In genomic region chr7:98286093-98286525, GRCh38 we compare ENCODE assay signal across 9 cellular contexts. TPM values are rescaled to one million over a fixed set of nuclear protein-coding genes. Genes with fewer than 3 reads are reported as not detected.
A peak's percentile ranks its signal among the peaks of the same experiment; 100 is the strongest.
DNase-seq lines count a peak whose midpoint lies in the region; ATAC-seq and TF ChIP-seq lines count a peak whose summit lies in the region.
"Had no signal": no experiment of that assay in that cellular context is flagged by ENCODE, and none has a peak within 500 bp of the region (broad histone marks: within the 10 kb centered on the region; RNA-seq: fewer than 3 reads in every experiment).

No MANE protein-coding gene starts in this region.

- H3K27ac ChIP-seq in fibroblast of lung (ENCODE audit: insufficient read depth, low read length) (peak overlapping the region; percentile 88), neuronal stem cell (replicated peaks; ENCODE audit: low read length) (no peak overlapping the region)

- DNase-seq in CD1c-positive myeloid dendritic cell (ENCODE audit: extremely low spot score) (peak; percentile 92), RPMI7951 (ENCODE audit: low read depth) (peak; percentile 87), fibroblast of lung (ENCODE audit: low read depth in 2 of 2) (peak; percentile 57 to 63), neuronal stem cell (ENCODE audit: low spot score) (no peak), HPDE6-E6E7 (ENCODE audit: extremely low spot score) (no peak), NCI-H128 (lab: John Stamatoyannopoulos, UW; ENCODE audit: unreplicated experiment) (no peak), OCI-M2 (lab: John Stamatoyannopoulos, UW; ENCODE audit: unreplicated experiment) (no peak)
- DNase-seq: cerebellar nuclear complex had no signal

- H2AFZ ChIP-seq in fibroblast of lung (ENCODE audit: low read length) (no peak overlapping the region), neuronal stem cell (ENCODE audit: low read length) (no peak overlapping the region)

- H3K4me1 ChIP-seq in fibroblast of lung (ENCODE audit: control insufficient read depth, extremely low read depth, insufficient read depth, low read length) (peaks cover 25% of the 10 kb centered on the region), neuronal stem cell (ENCODE audit: control insufficient read depth in 2 of 2, insufficient read depth in 1 of 2, low read depth in 1 of 2, low read length in 2 of 2) (peaks cover 20 to 29% of the 10 kb centered on the region in 2 donors)

- H4K8ac ChIP-seq in neuronal stem cell (ENCODE audit: low read depth, low read length) = no peak overlapping the region

- no peaks in the 10 kb centered on the region for H3K27me3 ChIP-seq in fibroblast of lung (ENCODE audit: control insufficient read depth, insufficient read depth, low read length)
- H3K27me3 ChIP-seq in neuronal stem cell (ENCODE audit: control insufficient read depth in 3 of 3, insufficient read depth in 3 of 3, low read depth in 1 of 3, low read length in 3 of 3) = no peaks in the 10 kb centered on the region

- H3K4me2 ChIP-seq in fibroblast of lung (ENCODE audit: extremely low read depth, insufficient read depth, low read length) = peak overlapping the region; percentile 91
- no peak overlapping the region for H3K4me2 ChIP-seq in neuronal stem cell (ENCODE audit: insufficient read depth, low read length, poor library complexity, severe bottlenecking)

- H4K20me1 ChIP-seq in fibroblast of lung (ENCODE audit: control insufficient read depth, extremely low read depth, insufficient read depth, low read length) = no peaks in the 10 kb centered on the region

- ATAC-seq in GM19328 (IDR thresholded peaks at IDR 0.05; ENCODE audit: unreplicated experiment) = no peak

- no peak overlapping the region for H2AK5ac ChIP-seq in neuronal stem cell (ENCODE audit: low read depth, low read length)

- no peak overlapping the region for H4K91ac ChIP-seq in neuronal stem cell (ENCODE audit: low read depth, low read length, poor library complexity)

- no peak overlapping the region for H2BK12ac ChIP-seq in neuronal stem cell (ENCODE audit: low read length)

- no peak overlapping the region for H3K4ac ChIP-seq in neuronal stem cell (ENCODE audit: low read length)

- peaks cover 37% of the 10 kb centered on the region for H3K79me1 ChIP-seq in neuronal stem cell (ENCODE audit: low read depth, low read length)

- H3K4me3 ChIP-seq in fibroblast of lung (replicated peaks in 1 of 4; ENCODE audit: control extremely low read depth in 1 of 4, insufficient read depth in 1 of 4, low read depth in 3 of 4, low read length in 4 of 4) (peak overlapping the region in 2 of 4 experiments; percentile 2 to 98), neuronal stem cell (ENCODE audit: low read length in 2 of 2) (no peak overlapping the region)

- TF ChIP-seq CTCF in fibroblast of lung (conservative IDR thresholded peaks at IDR 0.05 in 1 of 2, IDR thresholded peaks at IDR 0.05 in 1 of 2; ENCODE audit: low read depth in 1 of 2, low read length in 2 of 2) = no peak

- H2BK120ac ChIP-seq in neuronal stem cell (ENCODE audit: low read depth, low read length) = no peak overlapping the region

- H2BK5ac ChIP-seq in neuronal stem cell (ENCODE audit: low read length) = no peak overlapping the region

- whole genome bisulfite sequencing in neuronal stem cell (ENCODE audit: extremely low coverage in 2 of 2, insufficient read length in 2 of 2, insufficient replicate concordance in 1 of 2), 2 donors = no CpG with 5 or more reads among the region's 14 CpGs

- H3K36me3 ChIP-seq in fibroblast of lung (ENCODE audit: control insufficient read depth, insufficient read depth, low read length) (peaks cover 16% of the 10 kb centered on the region), neuronal stem cell (replicated peaks in 1 of 2; ENCODE audit: control insufficient read depth in 2 of 2, insufficient read depth in 2 of 2, low read length in 2 of 2) (peaks cover 6 to 66% of the 10 kb centered on the region in 2 donors)

- peak overlapping the region; percentile 42 for H3K9ac ChIP-seq in fibroblast of lung (ENCODE audit: insufficient read depth, low read length)
- H3K9ac ChIP-seq in neuronal stem cell (ENCODE audit: low read depth, low read length, poor library complexity) = no peak overlapping the region

- H3K9me3 ChIP-seq in fibroblast of lung (ENCODE audit: control insufficient read depth, insufficient read depth, low read depth, low read length) = no peaks in the 10 kb centered on the region
- no peaks in the 10 kb centered on the region for H3K9me3 ChIP-seq in neuronal stem cell (replicated peaks in 1 of 2; ENCODE audit: control insufficient read depth in 2 of 2, insufficient read depth in 1 of 2, low read depth in 1 of 2, low read length in 2 of 2)

- peak overlapping the region; percentile 21 for H3K14ac ChIP-seq in neuronal stem cell (ENCODE audit: low read length)

- peak overlapping the region; percentile 85 for H3K23ac ChIP-seq in neuronal stem cell (ENCODE audit: low read depth, low read length, poor library complexity)

- no peak overlapping the region for H2BK15ac ChIP-seq in neuronal stem cell (ENCODE audit: low read length)

- peak overlapping the region; percentile 71 for H3K18ac ChIP-seq in neuronal stem cell (ENCODE audit: low read length)

- H3K79me2 ChIP-seq in fibroblast of lung (ENCODE audit: control insufficient read depth, insufficient read depth, low read length) = peaks cover 90% of the 10 kb centered on the region

RNA-seq across cellular contexts. Expression of gene BRI3, which starts 4.6 kb away (rescaled TPM):
- total RNA-seq in RPMI7951 (2014; rRNA removed; shearing (Covaris generic)) = 74.1 and 76.9 TPM in 2 replicates
- total RNA-seq in fibroblast of lung = 77.8 and 104 TPM in 2 replicates
- polyA plus RNA-seq in fibroblast of lung = 164 and 172 TPM in 2 replicates
- 267 and 318 TPM in 2 replicates for polyA plus RNA-seq in fibroblast of lung (2012)
- 379 and 477 TPM in 2 replicates for polyA minus RNA-seq in fibroblast of lung (ENCODE audit: low replicate concordance)
- 197 TPM for polyA plus RNA-seq in neuronal stem cell (2013, experiment 1 of 2)
- polyA plus RNA-seq in neuronal stem cell (2013, experiment 2 of 2) = 198 TPM

RNA-seq across cellular contexts. Expression of gene TECPR1, which starts 34.1 kb away (rescaled TPM):
- total RNA-seq in RPMI7951 (2014; rRNA removed; shearing (Covaris generic)) = 7.1 and 7.4 TPM in 2 replicates
- 24.9 and 39.0 TPM in 2 replicates for total RNA-seq in fibroblast of lung
- 3.3 and 3.7 TPM in 2 replicates for polyA plus RNA-seq in fibroblast of lung
- polyA plus RNA-seq in fibroblast of lung (2012) = 15.4 and 15.6 TPM in 2 replicates
- 7.7 and 9.1 TPM in 2 replicates for polyA minus RNA-seq in fibroblast of lung (ENCODE audit: low replicate concordance)
- polyA plus RNA-seq in neuronal stem cell (2013, experiment 1 of 2) = 7.3 TPM
- polyA plus RNA-seq in neuronal stem cell (2013, experiment 2 of 2) = 7.5 TPM

Comparison
In these comparisons a context has a peak if more than half of its experiments do, and no peak if none do; other contexts are left out.
1. DNase-seq: peak in CD1c-positive myeloid dendritic cell (single experiment), RPMI7951 (single experiment) and fibroblast of lung (2 of 2); none in neuronal stem cell (single experiment), HPDE6-E6E7 (single experiment), NCI-H128 (single experiment) and OCI-M2 (single experiment).